Comparison of ENCODE assay signal across 14 cellular contexts in the genomic region with DNA sequence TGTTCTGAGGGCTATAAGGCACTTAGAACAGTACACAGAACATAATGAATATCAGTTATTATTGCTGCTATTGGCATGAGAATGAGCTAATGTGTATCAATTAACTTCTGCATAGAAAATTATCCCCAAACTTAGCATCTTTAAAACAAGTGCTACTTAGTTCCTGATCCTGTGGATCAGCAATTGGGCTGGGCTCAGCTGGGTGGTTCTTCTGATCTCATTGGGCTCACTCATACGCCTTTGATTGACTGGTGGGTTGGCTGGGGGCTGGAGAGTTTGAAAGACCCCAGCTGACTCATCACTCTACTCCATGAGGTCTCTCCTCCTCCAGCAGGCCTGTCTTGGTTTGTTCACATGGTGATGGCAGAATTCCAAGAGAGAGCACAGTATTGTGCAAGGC.
DNase-seq lines count a peak whose midpoint lies in the region; TF ChIP-seq lines count a peak whose summit lies in the region.
"Had no signal": no experiment of that assay in that cellular context is flagged by ENCODE, and none has a peak within 500 bp of the region (broad histone marks: within the 10 kb centered on the region; RNA-seq: fewer than 3 reads in every experiment).

No MANE protein-coding gene starts in this region.

- H3K4me3 ChIP-seq in cardiac fibroblast (replicated peaks in 1 of 2; ENCODE audit: low read depth in 2 of 2, low read length in 2 of 2), result no peak overlapping the region
- H3K4me3 ChIP-seq: BLaER1 treated with 17β-estradiol and CSF1 and Interleukin-3, amounts not matched to agents 10 nM and 100 nM had no signal

- no peak for TF ChIP-seq CTCF in cardiac fibroblast (IDR thresholded peaks at IDR 0.05; ENCODE audit: low read depth, low read length)

- DNase-seq in NCI-H1694 treated with DMSO at 0.1 percent for 48 hours (lab: John Stamatoyannopoulos, UW) (peak; percentile 11), NCI-H1694 (lab: John Stamatoyannopoulos, UW) (no peak), NCI-H2171 treated with DMSO at 0.1 percent for 48 hours (lab: John Stamatoyannopoulos, UW) (peak; percentile 82), cardiac fibroblast (ENCODE audit: low read depth in 2 of 2) (peak; percentile 3 to 17), iris pigment epithelial cell (ENCODE audit: low read depth) (peak; percentile 3), kidney tubule cell (ENCODE audit: low spot score) (no peak), nucleus accumbens (lab: John Stamatoyannopoulos, UW) (no peak), SIG-M5 treated with dmso at 0.1 percent for 504 hours (lab: John Stamatoyannopoulos, UW; ENCODE audit: unreplicated experiment) (no peak)
- DNase-seq: ACHN; CD4-positive, CD25-positive, alpha-beta regulatory T cell; DMS79; GOT3; H9 had no signal

Comparison
In these comparisons a context has a peak if more than half of its experiments do, and no peak if none do; other contexts are left out.
1. DNase-seq: peak in NCI-H1694 treated with DMSO at 0.1 percent for 48 hours (single experiment), NCI-H2171 treated with DMSO at 0.1 percent for 48 hours (single experiment), cardiac fibroblast (2 of 2) and iris pigment epithelial cell (single experiment); none in NCI-H1694 (single experiment), kidney tubule cell (single experiment), nucleus accumbens (0 of 56) and SIG-M5 treated with dmso at 0.1 percent for 504 hours (single experiment).